ENCODE assay signal across 2 cellular contexts in the genomic region with DNA sequence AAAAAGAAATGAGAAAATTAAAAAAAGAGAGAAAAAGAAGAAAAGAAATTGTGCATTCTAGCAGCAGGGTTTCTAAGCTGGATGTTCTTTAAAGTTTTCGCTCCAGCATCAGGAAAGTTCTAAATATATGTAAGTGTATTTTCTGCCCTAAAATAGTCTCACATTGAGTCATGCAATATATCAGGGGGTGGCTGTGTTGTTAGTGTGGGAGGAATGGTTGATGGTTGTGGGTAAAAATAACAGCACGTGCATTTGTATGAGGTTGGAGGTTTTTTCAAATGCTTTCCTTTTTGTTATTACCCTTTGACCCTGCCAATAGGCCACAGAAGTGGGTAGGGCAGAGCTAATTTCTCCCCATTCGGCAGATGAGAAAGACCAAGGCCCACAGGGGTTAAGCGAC.
TF ChIP-seq lines count a peak whose summit lies in the region.

No MANE protein-coding gene starts in this region.

TF ChIP-seq in HepG2, 621 proteins besides CTCF, POLR2A, EP300 and RAD21:
- TF ChIP-seq ZNF629 (CRISPR knock-in tag; conservative IDR thresholded peaks at IDR 0.05) (0 out of 2 replicates have a peak, but pooled peaks have one; percentile 16), NR1H2 (CRISPR knock-in tag; IDR thresholded peaks at IDR 0.05; ENCODE audit: borderline replicate concordance, low read depth) (no peak)
- TF ChIP-seq, protein P1, sequence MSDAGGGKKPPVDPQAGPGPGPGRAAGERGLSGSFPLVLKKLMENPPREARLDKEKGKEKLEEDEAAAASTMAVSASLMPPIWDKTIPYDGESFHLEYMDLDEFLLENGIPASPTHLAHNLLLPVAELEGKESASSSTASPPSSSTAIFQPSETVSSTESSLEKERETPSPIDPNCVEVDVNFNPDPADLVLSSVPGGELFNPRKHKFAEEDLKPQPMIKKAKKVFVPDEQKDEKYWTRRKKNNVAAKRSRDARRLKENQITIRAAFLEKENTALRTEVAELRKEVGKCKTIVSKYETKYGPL (CRISPR knock-in tag; IDR thresholded peaks at IDR 0.05) = no peak

TF ChIP-seq in K562, 482 proteins besides CTCF, POLR2A, EP300 and RAD21:
- TF ChIP-seq NBN (IDR thresholded peaks at IDR 0.05; ENCODE audit: low read depth) = no peak
- 0 out of 2 replicates have a peak, but pooled peaks have one; percentile 27 for TF ChIP-seq ESRRA (IDR thresholded peaks at IDR 0.05; ENCODE audit: borderline replicate concordance, low read depth)
